In genomic region chr2:118078734-118079133, GRCh38 we compare ENCODE assay signal across 18 cellular contexts.
"Had no signal": no experiment of that assay in that cellular context is flagged by ENCODE, and none has a peak within 500 bp of the region (broad histone marks: within the 10 kb centered on the region; RNA-seq: fewer than 3 reads in every experiment).

No MANE protein-coding gene starts in this region.

- H3K9ac ChIP-seq: KMS-11 had no signal

- DNase-seq: activated CD4-positive, alpha-beta T cell treated with anti-CD3 and anti-CD28 coated beads for 4 hours; activated CD8-positive, alpha-beta memory T cell treated with anti-CD3 and anti-CD28 coated beads, Interleukin-2, amount 50 U/mL, for 48 hours; activated CD8-positive, alpha-beta T cell treated with anti-CD3 and anti-CD28 coated beads, Interleukin-2, amount 10 ng/mL, durations not matched to agents 7 days and 5 days; activated effector memory CD4-positive, alpha-beta T cell treated with Interleukin-2 at 50 U/mL for 16 hours; activated naive CD4-positive, alpha-beta T cell; activated T-cell treated with anti-CD3 and anti-CD28 coated beads, Interleukin-2, amount 50 U/mL, for 24 hours; aorta; NCI-H1105; NCI-H1436; NCI-H1694 treated with DMSO at 0.1 percent for 48 hours; NCI-H2029 treated with DMSO at 0.1 percent for 48 hours; NCI-H345; NCI-H510A; NCI-H526 treated with DMSO at 0.1 percent for 48 hours; NCI-H82; SHP77 treated with DMSO at 0.1 percent for 48 hours had no signal

- ATAC-seq: activated CD4-positive, CD25-positive, alpha-beta regulatory T cell treated with anti-CD3 and anti-CD28 coated beads, Interleukin-2, amount 50 U/mL, for 24 hours; activated CD8-positive, alpha-beta T cell treated with anti-CD3 and anti-CD28 coated beads, Interleukin-2, amount 10 ng/mL, durations not matched to agents 7 days and 5 days had no signal

- H3K4me2 ChIP-seq: KMS-11 had no signal

- H3K27ac ChIP-seq: KMS-11 had no signal
